Comparison of ENCODE assay signal across 1 cellular context in the genomic region with DNA sequence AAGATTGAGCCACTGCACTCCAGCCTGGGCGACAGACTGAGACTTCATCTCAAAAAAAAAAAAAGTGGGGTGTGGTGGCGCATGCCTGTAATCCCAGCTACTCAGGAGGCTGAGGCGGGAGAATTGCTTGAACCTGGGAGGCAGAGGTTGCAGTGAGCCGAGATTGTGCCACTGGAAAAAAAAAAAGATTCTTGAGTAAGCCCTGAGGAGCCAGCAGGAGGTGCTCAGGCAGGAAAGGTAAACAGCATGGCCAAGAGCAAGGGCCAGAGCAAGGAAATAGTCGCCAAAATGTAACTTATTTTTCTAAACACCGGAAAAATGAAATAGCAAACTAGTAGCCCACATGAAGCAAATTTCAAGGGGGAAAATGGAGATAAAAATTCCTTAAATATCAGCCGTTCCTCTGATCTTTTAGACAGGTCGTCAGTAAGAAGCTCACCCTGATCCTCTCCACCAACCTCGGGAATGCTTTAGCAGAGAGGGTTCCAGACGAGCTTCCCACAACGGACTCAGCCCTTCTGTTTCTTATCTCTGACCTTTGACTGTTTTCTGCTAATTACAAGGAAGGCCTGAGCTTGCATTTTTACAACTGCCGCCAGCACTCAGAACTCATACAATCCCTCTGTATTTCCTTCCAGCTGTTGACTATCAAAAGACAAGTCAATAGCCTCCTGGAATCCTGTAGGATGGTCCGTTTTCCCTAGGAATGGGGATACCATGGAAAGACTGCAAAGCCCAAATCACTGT.
TF ChIP-seq lines count a peak whose summit lies in the region.

No MANE protein-coding gene starts in this region.

TF ChIP-seq in HCT116, 20 proteins besides CTCF, POLR2A, EP300 and RAD21 (continued from another document):
- TF ChIP-seq POLR2AphosphoS5 (IDR thresholded peaks at IDR 0.05; ENCODE audit: low read depth, low read length) = no peak
- TF ChIP-seq, protein P1, sequence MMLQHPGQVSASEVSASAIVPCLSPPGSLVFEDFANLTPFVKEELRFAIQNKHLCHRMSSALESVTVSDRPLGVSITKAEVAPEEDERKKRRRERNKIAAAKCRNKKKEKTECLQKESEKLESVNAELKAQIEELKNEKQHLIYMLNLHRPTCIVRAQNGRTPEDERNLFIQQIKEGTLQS (IDR thresholded peaks at IDR 0.05) = no peak
- TF ChIP-seq FOSL1 (IDR thresholded peaks at IDR 0.05; ENCODE audit: low read depth) = no peak
- no peak for TF ChIP-seq ZFX (IDR thresholded peaks at IDR 0.05)
- no peak for TF ChIP-seq SRF (IDR thresholded peaks at IDR 0.05; ENCODE audit: low read depth)
- no peak for TF ChIP-seq EGR1 (IDR thresholded peaks at IDR 0.05; ENCODE audit: low read depth)
- TF ChIP-seq EZH2phosphoT487 (IDR thresholded peaks at IDR 0.05; ENCODE audit: borderline replicate concordance) = no peak
- no peak for TF ChIP-seq ZNF274 (IDR thresholded peaks at IDR 0.05; ENCODE audit: low read depth, low read length)
- TF ChIP-seq ELF1 (IDR thresholded peaks at IDR 0.05; ENCODE audit: borderline replicate concordance, low read depth) = no peak
- TF ChIP-seq YY1 (IDR thresholded peaks at IDR 0.05; ENCODE audit: extremely low read depth, insufficient replicate concordance, low read depth, low read length) = no peak
- TF ChIP-seq, protein P2, sequence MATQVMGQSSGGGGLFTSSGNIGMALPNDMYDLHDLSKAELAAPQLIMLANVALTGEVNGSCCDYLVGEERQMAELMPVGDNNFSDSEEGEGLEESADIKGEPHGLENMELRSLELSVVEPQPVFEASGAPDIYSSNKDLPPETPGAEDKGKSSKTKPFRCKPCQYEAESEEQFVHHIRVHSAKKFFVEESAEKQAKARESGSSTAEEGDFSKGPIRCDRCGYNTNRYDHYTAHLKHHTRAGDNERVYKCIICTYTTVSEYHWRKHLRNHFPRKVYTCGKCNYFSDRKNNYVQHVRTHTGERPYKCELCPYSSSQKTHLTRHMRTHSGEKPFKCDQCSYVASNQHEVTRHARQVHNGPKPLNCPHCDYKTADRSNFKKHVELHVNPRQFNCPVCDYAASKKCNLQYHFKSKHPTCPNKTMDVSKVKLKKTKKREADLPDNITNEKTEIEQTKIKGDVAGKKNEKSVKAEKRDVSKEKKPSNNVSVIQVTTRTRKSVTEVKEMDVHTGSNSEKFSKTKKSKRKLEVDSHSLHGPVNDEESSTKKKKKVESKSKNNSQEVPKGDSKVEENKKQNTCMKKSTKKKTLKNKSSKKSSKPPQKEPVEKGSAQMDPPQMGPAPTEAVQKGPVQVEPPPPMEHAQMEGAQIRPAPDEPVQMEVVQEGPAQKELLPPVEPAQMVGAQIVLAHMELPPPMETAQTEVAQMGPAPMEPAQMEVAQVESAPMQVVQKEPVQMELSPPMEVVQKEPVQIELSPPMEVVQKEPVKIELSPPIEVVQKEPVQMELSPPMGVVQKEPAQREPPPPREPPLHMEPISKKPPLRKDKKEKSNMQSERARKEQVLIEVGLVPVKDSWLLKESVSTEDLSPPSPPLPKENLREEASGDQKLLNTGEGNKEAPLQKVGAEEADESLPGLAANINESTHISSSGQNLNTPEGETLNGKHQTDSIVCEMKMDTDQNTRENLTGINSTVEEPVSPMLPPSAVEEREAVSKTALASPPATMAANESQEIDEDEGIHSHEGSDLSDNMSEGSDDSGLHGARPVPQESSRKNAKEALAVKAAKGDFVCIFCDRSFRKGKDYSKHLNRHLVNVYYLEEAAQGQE (IDR thresholded peaks at IDR 0.05; ENCODE audit: low read depth) = no peak
- no peak for TF ChIP-seq SIN3A (IDR thresholded peaks at IDR 0.05; ENCODE audit: low read depth)
